ENCODE assay signal across 1 cellular context in the genomic region with DNA sequence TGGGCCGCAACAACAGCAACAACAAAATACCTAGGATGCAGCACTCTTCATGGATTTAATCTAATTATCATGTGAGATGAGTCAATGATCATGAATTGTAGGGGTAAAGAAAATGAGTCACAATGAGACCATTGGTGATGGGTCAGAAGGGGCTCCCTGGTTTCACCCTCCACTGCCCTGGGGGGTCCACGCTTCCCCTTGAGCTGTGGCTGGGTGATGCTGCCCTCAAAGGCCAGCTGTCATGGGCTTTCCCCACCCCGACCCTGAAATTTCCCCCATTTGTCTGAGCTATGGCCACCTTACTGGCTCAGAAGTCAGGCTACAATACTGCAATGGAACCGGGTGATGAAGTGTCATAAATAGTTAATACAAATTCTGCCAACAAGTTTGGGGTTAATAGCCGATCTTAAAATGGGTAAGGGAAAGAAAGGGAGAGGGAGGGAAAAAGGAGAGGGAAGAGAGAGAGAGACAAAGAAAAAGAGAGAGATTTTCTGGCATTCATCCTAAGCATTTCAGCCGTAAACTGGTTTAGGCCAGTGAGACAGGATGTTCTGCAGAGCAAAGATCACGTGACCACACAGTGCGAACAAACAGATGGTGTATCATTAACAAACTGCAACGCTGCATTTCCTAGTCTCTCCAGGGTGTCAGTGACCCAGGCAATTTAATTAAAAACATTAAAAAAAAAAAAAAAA.
TF ChIP-seq lines count a peak whose summit lies in the region.

No MANE protein-coding gene starts in this region.

TF ChIP-seq in HepG2, 621 proteins besides CTCF, POLR2A, EP300 and RAD21 (continued from another document and continues in another):
- TF ChIP-seq TBX3 (IDR thresholded peaks at IDR 0.05; ENCODE audit: borderline replicate concordance) (no peak; the same call in 1 of the 2 replicates), ZNF788 (CRISPR knock-in tag; IDR thresholded peaks at IDR 0.05; ENCODE audit: borderline replicate concordance) (no peak), ZNF772 (CRISPR knock-in tag; IDR thresholded peaks at IDR 0.05) (no peak), ZNF282 (IDR thresholded peaks at IDR 0.05; ENCODE audit: partially characterized antibody) (no peak), KAT7 (CRISPR knock-in tag; IDR thresholded peaks at IDR 0.05; ENCODE audit: borderline replicate concordance) (no peak), HES4 (CRISPR knock-in tag; IDR thresholded peaks at IDR 0.05; ENCODE audit: borderline replicate concordance) (no peak), NFYB (CRISPR knock-in tag; IDR thresholded peaks at IDR 0.05) (0 out of 2 replicates have a peak, but pooled peaks have one; percentile 5), IRF2 (CRISPR knock-in tag; IDR thresholded peaks at IDR 0.05) (no peak), ZNF619 (CRISPR knock-in tag; IDR thresholded peaks at IDR 0.05) (no peak), ATM (IDR thresholded peaks at IDR 0.05; ENCODE audit: borderline replicate concordance) (no peak), ZSCAN31 (CRISPR knock-in tag; IDR thresholded peaks at IDR 0.05; ENCODE audit: low read depth) (no peak), KDM3A (CRISPR knock-in tag; IDR thresholded peaks at IDR 0.05; ENCODE audit: low read depth) (no peak), ZNF720 (CRISPR knock-in tag; IDR thresholded peaks at IDR 0.05) (no peak), SMYD3 (CRISPR knock-in tag; IDR thresholded peaks at IDR 0.05) (no peak), MYC (CRISPR knock-in tag; IDR thresholded peaks at IDR 0.05; ENCODE audit: borderline replicate concordance) (no peak), YEATS2 (CRISPR knock-in tag; IDR thresholded peaks at IDR 0.05; ENCODE audit: borderline replicate concordance) (peak; percentile 45; the same call in 1 of the 2 replicates), ZNF501 (CRISPR knock-in tag; IDR thresholded peaks at IDR 0.05) (no peak), MTA3 (CRISPR knock-in tag; IDR thresholded peaks at IDR 0.05) (no peak), ARNT (IDR thresholded peaks at IDR 0.05) (no peak), ZNF451 (CRISPR knock-in tag; IDR thresholded peaks at IDR 0.05) (no peak; the same call in 1 of the 2 replicates), SNAPC2 (CRISPR knock-in tag; IDR thresholded peaks at IDR 0.05) (no peak), ZBTB8A (CRISPR knock-in tag; IDR thresholded peaks at IDR 0.05; ENCODE audit: borderline replicate concordance, low read depth) (no peak), KAT8 (CRISPR knock-in tag; IDR thresholded peaks at IDR 0.05) (peak; percentile 26; the same call in 1 of the 2 replicates), ZNF329 (CRISPR knock-in tag; IDR thresholded peaks at IDR 0.05; ENCODE audit: low read depth) (no peak), FOXO1 (CRISPR knock-in tag; IDR thresholded peaks at IDR 0.05) (no peak), SRSF4 (IDR thresholded peaks at IDR 0.05; ENCODE audit: low read depth, low read length, poor library complexity, severe bottlenecking) (no peak)
- TF ChIP-seq, protein P1, sequence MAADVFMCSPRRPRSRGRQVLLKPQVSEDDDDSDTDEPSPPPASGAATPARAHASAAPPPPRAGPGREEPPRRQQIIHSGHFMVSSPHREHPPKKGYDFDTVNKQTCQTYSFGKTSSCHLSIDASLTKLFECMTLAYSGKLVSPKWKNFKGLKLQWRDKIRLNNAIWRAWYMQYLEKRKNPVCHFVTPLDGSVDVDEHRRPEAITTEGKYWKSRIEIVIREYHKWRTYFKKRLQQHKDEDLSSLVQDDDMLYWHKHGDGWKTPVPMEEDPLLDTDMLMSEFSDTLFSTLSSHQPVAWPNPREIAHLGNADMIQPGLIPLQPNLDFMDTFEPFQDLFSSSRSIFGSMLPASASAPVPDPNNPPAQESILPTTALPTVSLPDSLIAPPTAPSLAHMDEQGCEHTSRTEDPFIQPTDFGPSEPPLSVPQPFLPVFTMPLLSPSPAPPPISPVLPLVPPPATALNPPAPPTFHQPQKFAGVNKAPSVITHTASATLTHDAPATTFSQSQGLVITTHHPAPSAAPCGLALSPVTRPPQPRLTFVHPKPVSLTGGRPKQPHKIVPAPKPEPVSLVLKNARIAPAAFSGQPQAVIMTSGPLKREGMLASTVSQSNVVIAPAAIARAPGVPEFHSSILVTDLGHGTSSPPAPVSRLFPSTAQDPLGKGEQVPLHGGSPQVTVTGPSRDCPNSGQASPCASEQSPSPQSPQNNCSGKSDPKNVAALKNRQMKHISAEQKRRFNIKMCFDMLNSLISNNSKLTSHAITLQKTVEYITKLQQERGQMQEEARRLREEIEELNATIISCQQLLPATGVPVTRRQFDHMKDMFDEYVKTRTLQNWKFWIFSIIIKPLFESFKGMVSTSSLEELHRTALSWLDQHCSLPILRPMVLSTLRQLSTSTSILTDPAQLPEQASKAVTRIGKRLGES (CRISPR knock-in tag; IDR thresholded peaks at IDR 0.05; ENCODE audit: borderline replicate concordance), result no peak
- TF ChIP-seq, protein P2, sequence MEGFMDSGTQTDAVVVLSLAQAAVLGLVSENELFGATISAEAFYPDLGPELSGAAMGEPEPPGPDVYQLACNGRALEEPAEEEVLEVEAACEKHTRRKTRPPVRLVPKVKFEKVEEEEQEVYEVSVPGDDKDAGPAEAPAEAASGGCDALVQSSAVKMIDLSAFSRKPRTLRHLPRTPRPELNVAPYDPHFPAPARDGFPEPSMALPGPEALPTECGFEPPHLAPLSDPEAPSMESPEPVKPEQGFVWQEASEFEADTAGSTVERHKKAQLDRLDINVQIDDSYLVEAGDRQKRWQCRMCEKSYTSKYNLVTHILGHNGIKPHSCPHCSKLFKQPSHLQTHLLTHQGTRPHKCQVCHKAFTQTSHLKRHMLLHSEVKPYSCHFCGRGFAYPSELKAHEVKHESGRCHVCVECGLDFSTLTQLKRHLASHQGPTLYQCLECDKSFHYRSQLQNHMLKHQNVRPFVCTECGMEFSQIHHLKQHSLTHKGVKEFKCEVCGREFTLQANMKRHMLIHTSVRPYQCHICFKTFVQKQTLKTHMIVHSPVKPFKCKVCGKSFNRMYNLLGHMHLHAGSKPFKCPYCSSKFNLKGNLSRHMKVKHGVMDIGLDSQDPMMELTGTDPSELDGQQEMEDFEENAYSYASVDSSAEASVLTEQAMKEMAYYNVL (CRISPR knock-in tag; IDR thresholded peaks at IDR 0.05; ENCODE audit: borderline replicate concordance), result peak; percentile 100
- TF ChIP-seq, protein P3, sequence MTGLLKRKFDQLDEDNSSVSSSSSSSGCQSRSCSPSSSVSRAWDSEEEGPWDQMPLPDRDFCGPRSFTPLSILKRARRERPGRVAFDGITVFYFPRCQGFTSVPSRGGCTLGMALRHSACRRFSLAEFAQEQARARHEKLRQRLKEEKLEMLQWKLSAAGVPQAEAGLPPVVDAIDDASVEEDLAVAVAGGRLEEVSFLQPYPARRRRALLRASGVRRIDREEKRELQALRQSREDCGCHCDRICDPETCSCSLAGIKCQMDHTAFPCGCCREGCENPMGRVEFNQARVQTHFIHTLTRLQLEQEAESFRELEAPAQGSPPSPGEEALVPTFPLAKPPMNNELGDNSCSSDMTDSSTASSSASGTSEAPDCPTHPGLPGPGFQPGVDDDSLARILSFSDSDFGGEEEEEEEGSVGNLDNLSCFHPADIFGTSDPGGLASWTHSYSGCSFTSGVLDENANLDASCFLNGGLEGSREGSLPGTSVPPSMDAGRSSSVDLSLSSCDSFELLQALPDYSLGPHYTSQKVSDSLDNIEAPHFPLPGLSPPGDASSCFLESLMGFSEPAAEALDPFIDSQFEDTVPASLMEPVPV (CRISPR knock-in tag; IDR thresholded peaks at IDR 0.05), result no peak
- TF ChIP-seq, protein P4, sequence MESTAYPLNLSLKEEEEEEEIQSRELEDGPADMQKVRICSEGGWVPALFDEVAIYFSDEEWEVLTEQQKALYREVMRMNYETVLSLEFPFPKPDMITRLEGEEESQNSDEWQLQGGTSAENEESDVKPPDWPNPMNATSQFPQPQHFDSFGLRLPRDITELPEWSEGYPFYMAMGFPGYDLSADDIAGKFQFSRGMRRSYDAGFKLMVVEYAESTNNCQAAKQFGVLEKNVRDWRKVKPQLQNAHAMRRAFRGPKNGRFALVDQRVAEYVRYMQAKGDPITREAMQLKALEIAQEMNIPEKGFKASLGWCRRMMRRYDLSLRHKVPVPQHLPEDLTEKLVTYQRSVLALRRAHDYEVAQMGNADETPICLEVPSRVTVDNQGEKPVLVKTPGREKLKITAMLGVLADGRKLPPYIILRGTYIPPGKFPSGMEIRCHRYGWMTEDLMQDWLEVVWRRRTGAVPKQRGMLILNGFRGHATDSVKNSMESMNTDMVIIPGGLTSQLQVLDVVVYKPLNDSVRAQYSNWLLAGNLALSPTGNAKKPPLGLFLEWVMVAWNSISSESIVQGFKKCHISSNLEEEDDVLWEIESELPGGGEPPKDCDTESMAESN (CRISPR knock-in tag; conservative IDR thresholded peaks at IDR 0.05), result no peak
- TF ChIP-seq, protein P5, sequence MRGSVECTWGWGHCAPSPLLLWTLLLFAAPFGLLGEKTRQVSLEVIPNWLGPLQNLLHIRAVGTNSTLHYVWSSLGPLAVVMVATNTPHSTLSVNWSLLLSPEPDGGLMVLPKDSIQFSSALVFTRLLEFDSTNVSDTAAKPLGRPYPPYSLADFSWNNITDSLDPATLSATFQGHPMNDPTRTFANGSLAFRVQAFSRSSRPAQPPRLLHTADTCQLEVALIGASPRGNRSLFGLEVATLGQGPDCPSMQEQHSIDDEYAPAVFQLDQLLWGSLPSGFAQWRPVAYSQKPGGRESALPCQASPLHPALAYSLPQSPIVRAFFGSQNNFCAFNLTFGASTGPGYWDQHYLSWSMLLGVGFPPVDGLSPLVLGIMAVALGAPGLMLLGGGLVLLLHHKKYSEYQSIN (CRISPR knock-in tag; IDR thresholded peaks at IDR 0.05; ENCODE audit: borderline replicate concordance), result no peak
- TF ChIP-seq, protein P6, sequence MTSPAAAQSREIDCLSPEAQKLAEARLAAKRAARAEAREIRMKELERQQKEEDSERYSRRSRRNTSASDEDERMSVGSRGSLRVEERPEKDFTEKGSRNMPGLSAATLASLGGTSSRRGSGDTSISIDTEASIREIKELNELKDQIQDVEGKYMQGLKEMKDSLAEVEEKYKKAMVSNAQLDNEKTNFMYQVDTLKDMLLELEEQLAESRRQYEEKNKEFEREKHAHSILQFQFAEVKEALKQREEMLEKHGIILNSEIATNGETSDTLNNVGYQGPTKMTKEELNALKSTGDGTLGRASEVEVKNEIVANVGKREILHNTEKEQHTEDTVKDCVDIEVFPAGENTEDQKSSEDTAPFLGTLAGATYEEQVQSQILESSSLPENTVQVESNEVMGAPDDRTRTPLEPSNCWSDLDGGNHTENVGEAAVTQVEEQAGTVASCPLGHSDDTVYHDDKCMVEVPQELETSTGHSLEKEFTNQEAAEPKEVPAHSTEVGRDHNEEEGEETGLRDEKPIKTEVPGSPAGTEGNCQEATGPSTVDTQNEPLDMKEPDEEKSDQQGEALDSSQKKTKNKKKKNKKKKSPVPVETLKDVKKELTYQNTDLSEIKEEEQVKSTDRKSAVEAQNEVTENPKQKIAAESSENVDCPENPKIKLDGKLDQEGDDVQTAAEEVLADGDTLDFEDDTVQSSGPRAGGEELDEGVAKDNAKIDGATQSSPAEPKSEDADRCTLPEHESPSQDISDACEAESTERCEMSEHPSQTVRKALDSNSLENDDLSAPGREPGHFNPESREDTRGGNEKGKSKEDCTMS (CRISPR knock-in tag; conservative IDR thresholded peaks at IDR 0.05), result no peak
- TF ChIP-seq, protein P7, sequence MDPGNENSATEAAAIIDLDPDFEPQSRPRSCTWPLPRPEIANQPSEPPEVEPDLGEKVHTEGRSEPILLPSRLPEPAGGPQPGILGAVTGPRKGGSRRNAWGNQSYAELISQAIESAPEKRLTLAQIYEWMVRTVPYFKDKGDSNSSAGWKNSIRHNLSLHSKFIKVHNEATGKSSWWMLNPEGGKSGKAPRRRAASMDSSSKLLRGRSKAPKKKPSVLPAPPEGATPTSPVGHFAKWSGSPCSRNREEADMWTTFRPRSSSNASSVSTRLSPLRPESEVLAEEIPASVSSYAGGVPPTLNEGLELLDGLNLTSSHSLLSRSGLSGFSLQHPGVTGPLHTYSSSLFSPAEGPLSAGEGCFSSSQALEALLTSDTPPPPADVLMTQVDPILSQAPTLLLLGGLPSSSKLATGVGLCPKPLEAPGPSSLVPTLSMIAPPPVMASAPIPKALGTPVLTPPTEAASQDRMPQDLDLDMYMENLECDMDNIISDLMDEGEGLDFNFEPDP (CRISPR knock-in tag; conservative IDR thresholded peaks at IDR 0.05), result no peak
- TF ChIP-seq, protein P8, sequence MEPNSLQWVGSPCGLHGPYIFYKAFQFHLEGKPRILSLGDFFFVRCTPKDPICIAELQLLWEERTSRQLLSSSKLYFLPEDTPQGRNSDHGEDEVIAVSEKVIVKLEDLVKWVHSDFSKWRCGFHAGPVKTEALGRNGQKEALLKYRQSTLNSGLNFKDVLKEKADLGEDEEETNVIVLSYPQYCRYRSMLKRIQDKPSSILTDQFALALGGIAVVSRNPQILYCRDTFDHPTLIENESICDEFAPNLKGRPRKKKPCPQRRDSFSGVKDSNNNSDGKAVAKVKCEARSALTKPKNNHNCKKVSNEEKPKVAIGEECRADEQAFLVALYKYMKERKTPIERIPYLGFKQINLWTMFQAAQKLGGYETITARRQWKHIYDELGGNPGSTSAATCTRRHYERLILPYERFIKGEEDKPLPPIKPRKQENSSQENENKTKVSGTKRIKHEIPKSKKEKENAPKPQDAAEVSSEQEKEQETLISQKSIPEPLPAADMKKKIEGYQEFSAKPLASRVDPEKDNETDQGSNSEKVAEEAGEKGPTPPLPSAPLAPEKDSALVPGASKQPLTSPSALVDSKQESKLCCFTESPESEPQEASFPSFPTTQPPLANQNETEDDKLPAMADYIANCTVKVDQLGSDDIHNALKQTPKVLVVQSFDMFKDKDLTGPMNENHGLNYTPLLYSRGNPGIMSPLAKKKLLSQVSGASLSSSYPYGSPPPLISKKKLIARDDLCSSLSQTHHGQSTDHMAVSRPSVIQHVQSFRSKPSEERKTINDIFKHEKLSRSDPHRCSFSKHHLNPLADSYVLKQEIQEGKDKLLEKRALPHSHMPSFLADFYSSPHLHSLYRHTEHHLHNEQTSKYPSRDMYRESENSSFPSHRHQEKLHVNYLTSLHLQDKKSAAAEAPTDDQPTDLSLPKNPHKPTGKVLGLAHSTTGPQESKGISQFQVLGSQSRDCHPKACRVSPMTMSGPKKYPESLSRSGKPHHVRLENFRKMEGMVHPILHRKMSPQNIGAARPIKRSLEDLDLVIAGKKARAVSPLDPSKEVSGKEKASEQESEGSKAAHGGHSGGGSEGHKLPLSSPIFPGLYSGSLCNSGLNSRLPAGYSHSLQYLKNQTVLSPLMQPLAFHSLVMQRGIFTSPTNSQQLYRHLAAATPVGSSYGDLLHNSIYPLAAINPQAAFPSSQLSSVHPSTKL (CRISPR knock-in tag; IDR thresholded peaks at IDR 0.05), result 0 out of 2 replicates have a peak, but pooled peaks have one; percentile 35
- TF ChIP-seq, protein P9, sequence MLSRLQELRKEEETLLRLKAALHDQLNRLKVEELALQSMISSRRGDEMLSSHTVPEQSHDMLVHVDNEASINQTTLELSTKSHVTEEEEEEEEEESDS (CRISPR knock-in tag; IDR thresholded peaks at IDR 0.05; ENCODE audit: borderline replicate concordance), result no peak
- TF ChIP-seq, protein P10, sequence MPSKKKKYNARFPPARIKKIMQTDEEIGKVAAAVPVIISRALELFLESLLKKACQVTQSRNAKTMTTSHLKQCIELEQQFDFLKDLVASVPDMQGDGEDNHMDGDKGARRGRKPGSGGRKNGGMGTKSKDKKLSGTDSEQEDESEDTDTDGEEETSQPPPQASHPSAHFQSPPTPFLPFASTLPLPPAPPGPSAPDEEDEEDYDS (CRISPR knock-in tag; IDR thresholded peaks at IDR 0.05), result no peak
- TF ChIP-seq, protein P11, sequence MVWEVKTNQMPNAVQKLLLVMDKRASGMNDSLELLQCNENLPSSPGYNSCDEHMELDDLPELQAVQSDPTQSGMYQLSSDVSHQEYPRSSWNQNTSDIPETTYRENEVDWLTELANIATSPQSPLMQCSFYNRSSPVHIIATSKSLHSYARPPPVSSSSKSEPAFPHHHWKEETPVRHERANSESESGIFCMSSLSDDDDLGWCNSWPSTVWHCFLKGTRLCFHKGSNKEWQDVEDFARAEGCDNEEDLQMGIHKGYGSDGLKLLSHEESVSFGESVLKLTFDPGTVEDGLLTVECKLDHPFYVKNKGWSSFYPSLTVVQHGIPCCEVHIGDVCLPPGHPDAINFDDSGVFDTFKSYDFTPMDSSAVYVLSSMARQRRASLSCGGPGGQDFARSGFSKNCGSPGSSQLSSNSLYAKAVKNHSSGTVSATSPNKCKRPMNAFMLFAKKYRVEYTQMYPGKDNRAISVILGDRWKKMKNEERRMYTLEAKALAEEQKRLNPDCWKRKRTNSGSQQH (CRISPR knock-in tag; IDR thresholded peaks at IDR 0.05; ENCODE audit: low read depth), result no peak
